ENCODE assay signal across 31 cellular contexts in the genomic region with DNA sequence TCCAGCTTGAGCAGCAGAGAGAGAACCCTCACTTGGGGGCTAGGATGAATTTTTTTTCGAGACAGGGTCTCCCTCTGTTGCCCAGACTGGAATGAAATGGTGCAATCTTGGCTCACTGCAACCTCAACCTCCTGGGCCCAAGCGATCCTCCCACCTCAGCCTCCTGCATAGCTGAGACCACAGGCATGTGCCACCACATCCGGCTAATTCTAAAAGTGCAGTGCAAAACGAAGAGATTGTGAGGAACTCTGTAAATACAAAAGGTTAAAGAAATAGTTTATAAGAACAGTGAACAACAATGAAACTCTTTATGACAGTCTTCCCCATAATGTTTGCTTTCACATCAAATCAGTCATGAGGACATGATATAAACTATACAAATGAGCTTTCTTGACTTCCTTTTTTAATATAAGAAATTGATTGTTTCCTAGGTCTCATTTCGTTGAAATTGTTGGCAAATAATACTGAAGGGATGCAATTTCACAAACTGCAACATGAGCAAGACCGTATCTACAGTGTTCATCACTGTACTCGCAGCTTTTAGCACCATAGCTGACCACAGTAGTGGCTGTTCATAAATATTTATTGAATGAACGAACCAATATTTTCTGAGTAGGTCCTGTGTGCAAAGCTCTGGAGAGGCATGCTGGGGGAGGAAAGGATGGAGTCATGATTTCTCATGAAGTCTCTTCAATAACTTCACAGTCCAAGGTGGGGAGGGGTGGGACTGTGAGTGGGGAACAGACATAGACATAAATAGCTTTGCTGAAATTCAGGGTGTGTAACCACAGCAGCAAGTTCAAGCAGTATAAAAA.
DNase-seq lines count a peak whose midpoint lies in the region; ATAC-seq, FAIRE-seq and TF ChIP-seq lines count a peak whose summit lies in the region.
"Had no signal": no experiment of that assay in that cellular context is flagged by ENCODE, and none has a peak within 500 bp of the region (broad histone marks: within the 10 kb centered on the region; RNA-seq: fewer than 3 reads in every experiment).

No MANE protein-coding gene starts in this region.

- H3K27me3 ChIP-seq in SJSA1 (replicated peaks) (no peaks in the 10 kb centered on the region), esophagus muscularis mucosa (no peaks in the 10 kb centered on the region), neuronal stem cell (ENCODE audit: control insufficient read depth in 3 of 3, insufficient read depth in 3 of 3, low read depth in 1 of 3, low read length in 3 of 3) (no peaks in the 10 kb centered on the region), left ventricle myocardium inferior (ENCODE audit: low read depth) (no peaks in the 10 kb centered on the region)
- H3K27me3 ChIP-seq: BLaER1 treated with 17β-estradiol and CSF1 and Interleukin-3, amounts not matched to agents 10 nM and 100 nM; foreskin keratinocyte; heart right ventricle; right atrium auricular region had no signal

- no peak overlapping the region for H3K23ac ChIP-seq in neuronal stem cell (ENCODE audit: low read depth, low read length, poor library complexity)

- ATAC-seq in HG02610 (IDR thresholded peaks at IDR 0.05; ENCODE audit: unreplicated experiment): no peak
- ATAC-seq: activated CD4-positive, alpha-beta T cell treated with anti-CD3 and anti-CD28 coated beads for 36 hours; esophagus mucosa; foreskin keratinocyte; GM12878; heart right ventricle; mucosa of descending colon; natural killer cell treated with Interleukin-12 subunit alpha and Interleukin-12 subunit beta and Interleukin-15 and Interleukin-18, amount 100 ng/mL, for 72 hours had no signal

- FAIRE-seq in HTR-8/SVneo (lab: Jason Lieb, UNC): no peak
- FAIRE-seq: GM12878 had no signal

- H3K4me1 ChIP-seq in SJSA1 (replicated peaks) (peaks cover 44% of the 10 kb centered on the region), esophagus muscularis mucosa (peaks cover 0 to 39% (median 36%) of the 10 kb centered on the region in 4 donors), neuronal stem cell (ENCODE audit: control insufficient read depth in 2 of 2, insufficient read depth in 1 of 2, low read depth in 1 of 2, low read length in 2 of 2) (peaks cover 11 to 17% of the 10 kb centered on the region in 2 donors), left ventricle myocardium inferior (peaks cover 5% of the 10 kb centered on the region)
- H3K4me1 ChIP-seq: foreskin keratinocyte, parathyroid adenoma had no signal

- H3K79me1 ChIP-seq in neuronal stem cell (ENCODE audit: low read depth, low read length): peaks cover 2% of the 10 kb centered on the region

- no peaks in the 10 kb centered on the region for H3K9me3 ChIP-seq in SJSA1 (replicated peaks)
- H3K9me3 ChIP-seq in esophagus muscularis mucosa: no peaks in the 10 kb centered on the region
- peaks cover 0 to 20% of the 10 kb centered on the region in 2 donors for H3K9me3 ChIP-seq in neuronal stem cell (replicated peaks in 1 of 2; ENCODE audit: control insufficient read depth in 2 of 2, insufficient read depth in 1 of 2, low read depth in 1 of 2, low read length in 2 of 2)
- H3K9me3 ChIP-seq in left ventricle myocardium inferior (replicated peaks): no peaks in the 10 kb centered on the region
- H3K9me3 ChIP-seq: Caco-2, heart right ventricle, mucosa of descending colon, right atrium auricular region had no signal

- no peak overlapping the region for H2BK120ac ChIP-seq in neuronal stem cell (ENCODE audit: low read depth, low read length)

- no peak overlapping the region for H2AK5ac ChIP-seq in neuronal stem cell (ENCODE audit: low read depth, low read length)

- H2BK12ac ChIP-seq in neuronal stem cell (ENCODE audit: low read length): no peak overlapping the region

- no peak overlapping the region for H3K4me2 ChIP-seq in neuronal stem cell (ENCODE audit: insufficient read depth, low read length, poor library complexity, severe bottlenecking)

- H2BK15ac ChIP-seq in neuronal stem cell (ENCODE audit: low read length): no peak overlapping the region

- H2AFZ ChIP-seq in neuronal stem cell (ENCODE audit: low read length): no peak overlapping the region
- H2AFZ ChIP-seq: parathyroid adenoma had no signal

- H3K27ac ChIP-seq in SJSA1: peak overlapping the region; percentile 72
- H3K27ac ChIP-seq in esophagus muscularis mucosa (replicated peaks in 1 of 4): peak overlapping the region in 1 of 4 donors; percentile 49
- H3K27ac ChIP-seq in neuronal stem cell (replicated peaks; ENCODE audit: low read length): no peak overlapping the region
- H3K27ac ChIP-seq in left ventricle myocardium inferior (replicated peaks): no peak overlapping the region
- H3K27ac ChIP-seq: BLaER1 treated with 17β-estradiol and CSF1 and Interleukin-3, amounts not matched to agents 10 nM and 100 nM; foreskin keratinocyte; GM23248; heart right ventricle; parathyroid adenoma; right atrium auricular region; SK-N-MC had no signal

- H3K4me3 ChIP-seq in SJSA1 (no peak overlapping the region), esophagus muscularis mucosa (no peak overlapping the region), neuronal stem cell (ENCODE audit: low read length in 2 of 2) (no peak overlapping the region), left ventricle myocardium inferior (no peak overlapping the region)
- H3K4me3 ChIP-seq: BLaER1 treated with 17β-estradiol and CSF1 and Interleukin-3, amounts not matched to agents 10 nM and 100 nM; GM12878; GM23248; heart right ventricle; lung; mucosa of descending colon; right atrium auricular region; SK-N-MC had no signal

- H3K14ac ChIP-seq in neuronal stem cell (ENCODE audit: low read length): no peak overlapping the region

- intact Hi-C loops in esophagus muscularis mucosa (cut with DNase I) (no loop called here), left ventricle myocardium inferior (cut with micrococcal nuclease) (no loop called here)

- H3K36me3 ChIP-seq in SJSA1 (no peaks in the 10 kb centered on the region), esophagus muscularis mucosa (no peaks in the 10 kb centered on the region), neuronal stem cell (replicated peaks in 1 of 2; ENCODE audit: control insufficient read depth in 2 of 2, insufficient read depth in 2 of 2, low read length in 2 of 2) (peaks cover 6 to 19% of the 10 kb centered on the region in 2 donors), left ventricle myocardium inferior (no peaks in the 10 kb centered on the region)
- H3K36me3 ChIP-seq: BLaER1 treated with 17β-estradiol and CSF1 and Interleukin-3, amounts not matched to agents 10 nM and 100 nM; heart right ventricle; right atrium auricular region had no signal

- no peak overlapping the region for H3K9ac ChIP-seq in neuronal stem cell (ENCODE audit: low read depth, low read length, poor library complexity)
- H3K9ac ChIP-seq: BLaER1 treated with 17β-estradiol and CSF1 and Interleukin-3, amounts not matched to agents 10 nM and 100 nM; GM23248; parathyroid adenoma had no signal

- H2BK5ac ChIP-seq in neuronal stem cell (ENCODE audit: low read length): no peak overlapping the region

- H4K8ac ChIP-seq in neuronal stem cell (ENCODE audit: low read depth, low read length): no peak overlapping the region

- H3K18ac ChIP-seq in neuronal stem cell (ENCODE audit: low read length): no peak overlapping the region

- 75% methylated on average over 8 of the region's 8 CpGs for WGBS in esophagus muscularis mucosa
- no CpG with 5 or more reads among the region's 8 CpGs for WGBS in neuronal stem cell (ENCODE audit: extremely low coverage in 2 of 2, insufficient read length in 2 of 2, insufficient replicate concordance in 1 of 2), 2 donors

- no peak for TF ChIP-seq POLR2A in esophagus muscularis mucosa (IDR thresholded peaks at IDR 0.05; ENCODE audit: low read depth)

- TF ChIP-seq CTCF in esophagus muscularis mucosa (IDR thresholded peaks at IDR 0.05) (no peak), left ventricle myocardium inferior (IDR thresholded peaks at IDR 0.05; ENCODE audit: borderline replicate concordance) (no peak)

- peak; percentile 7 for DNase-seq in HTR-8/SVneo (ENCODE audit: insufficient read length, low spot score)
- DNase-seq in SJSA1 (ENCODE audit: low read depth in 1 of 2, low spot score in 2 of 2): peak; percentile 77 to 78
- peak; percentile 53 for DNase-seq in esophagus muscularis mucosa (ENCODE audit: extremely low spot score)
- DNase-seq in neuronal stem cell (ENCODE audit: low spot score): no peak
- DNase-seq in amygdala (lab: John Stamatoyannopoulos, UW): no peak
- DNase-seq in left ventricle myocardium inferior: no peak
- DNase-seq: activated CD4-positive, alpha-beta T cell treated with anti-CD3 and anti-CD28 coated beads for 36 hours; activated naive CD4-positive, alpha-beta T cell; activated T-cell treated with anti-CD3 and anti-CD28 coated beads, Interleukin-2, amount 50 U/mL, for 48 hours; Caco-2; DMS79 treated with DMSO at 0.1 percent for 48 hours; endodermal cell; foreskin keratinocyte; GM23248; heart right ventricle; Kasumi-1; mucosa of descending colon; NCI-H1105; NCI-H2029; NCI-H526 treated with DMSO at 0.1 percent for 48 hours; RPMI8226; trophoblast cell had no signal

- H4K91ac ChIP-seq in neuronal stem cell (ENCODE audit: low read depth, low read length, poor library complexity): no peak overlapping the region

- TF ChIP-seq EP300 in esophagus muscularis mucosa (IDR thresholded peaks at IDR 0.05): no peak

- H3K4ac ChIP-seq in neuronal stem cell (ENCODE audit: low read length): no peak overlapping the region

Comparison
In these comparisons a context has a peak if more than half of its experiments do, and no peak if none do; other contexts are left out.
1. DNase-seq: peak in HTR-8/SVneo (single experiment), SJSA1 (2 of 2) and esophagus muscularis mucosa (single experiment); none in neuronal stem cell (single experiment), amygdala (0 of 56) and left ventricle myocardium inferior (single experiment).